21 cellular contexts compared by ENCODE assay signal in genomic region chr1:150642296-150642695, GRCh38.
"Had no signal": no experiment of that assay in that cellular context is flagged by ENCODE, and none has a peak within 500 bp of the region (broad histone marks: within the 10 kb centered on the region; RNA-seq: fewer than 3 reads in every experiment).

No MANE protein-coding gene starts in this region.

- H3K4me3 Mint-ChIP-seq: naive thymus-derived CD8-positive, alpha-beta T cell; stimulated activated naive B cell treated with anti-CD40 and anti-IgM and Interleukin-4, amounts not matched to agents 10 μg/mL and 1 μg/mL and 100 μg/mL, for 72 hours had no signal

- H3K27ac ChIP-seq: esophagus squamous epithelium, gastroesophageal sphincter, neutrophil, psoas muscle, spleen, stomach, thoracic aorta, transverse colon had no signal

- H3K9me3 Mint-ChIP-seq: naive thymus-derived CD8-positive, alpha-beta T cell; stimulated activated naive B cell treated with anti-CD40 and anti-IgM and Interleukin-4, amounts not matched to agents 10 μg/mL and 1 μg/mL and 100 μg/mL, for 72 hours had no signal

- H3K27me3 ChIP-seq: esophagus squamous epithelium, gastroesophageal sphincter, neutrophil, spleen, stomach, transverse colon had no signal

- H3K9me3 ChIP-seq: esophagus squamous epithelium, gastroesophageal sphincter, neutrophil, psoas muscle, spleen, stomach, thoracic aorta, transverse colon had no signal

- H3K4me1 ChIP-seq: esophagus squamous epithelium, gastroesophageal sphincter, psoas muscle, spleen, stomach, transverse colon had no signal

- DNase-seq: effector memory CD4-positive, alpha-beta T cell; esophagus squamous epithelium; glutamatergic neuron; left colon; left ventricle myocardium superior; naive thymus-derived CD8-positive, alpha-beta T cell; psoas muscle; retina; spleen; stimulated activated CD4-positive, alpha-beta T cell treated with anti-CD3 and anti-CD28 coated beads, Interleukin-15, amount 100 ng/mL, for 24 hours; stimulated activated CD4-positive, alpha-beta T cell treated with anti-CD3 and anti-CD28 coated beads, Interleukin-1b, Interleukin-23, amount 100 ng/mL, for 48 hours; stimulated activated CD4-positive, alpha-beta T cell treated with anti-CD3 and anti-CD28 coated beads, Interleukin-4, amount 100 ng/mL, for 24 hours; stimulated activated naive B cell treated with anti-CD40 and anti-IgM and Interleukin-4, amounts not matched to agents 10 μg/mL and 1 μg/mL and 100 μg/mL, for 72 hours; stomach; substantia nigra; transverse colon had no signal

- H3K4me1 Mint-ChIP-seq: naive thymus-derived CD8-positive, alpha-beta T cell; stimulated activated naive B cell treated with anti-CD40 and anti-IgM and Interleukin-4, amounts not matched to agents 10 μg/mL and 1 μg/mL and 100 μg/mL, for 72 hours had no signal

- H3K36me3 ChIP-seq: thoracic aorta had no signal

- H3K27me3 Mint-ChIP-seq: naive thymus-derived CD8-positive, alpha-beta T cell; stimulated activated naive B cell treated with anti-CD40 and anti-IgM and Interleukin-4, amounts not matched to agents 10 μg/mL and 1 μg/mL and 100 μg/mL, for 72 hours had no signal

- H3K4me3 ChIP-seq: esophagus squamous epithelium, gastroesophageal sphincter, lung, psoas muscle, spleen, stomach, thoracic aorta, transverse colon had no signal

- H3K27ac Mint-ChIP-seq: naive thymus-derived CD8-positive, alpha-beta T cell; stimulated activated naive B cell treated with anti-CD40 and anti-IgM and Interleukin-4, amounts not matched to agents 10 μg/mL and 1 μg/mL and 100 μg/mL, for 72 hours had no signal

- ATAC-seq: gastroesophageal sphincter; left colon; left ventricle myocardium superior; naive thymus-derived CD8-positive, alpha-beta T cell; psoas muscle; sciatic nerve; stimulated activated naive B cell treated with anti-CD40 and anti-IgM and Interleukin-4, amounts not matched to agents 10 μg/mL and 1 μg/mL and 100 μg/mL, for 72 hours had no signal
